ENCODE assay signal across 8 cellular contexts in the genomic region with DNA sequence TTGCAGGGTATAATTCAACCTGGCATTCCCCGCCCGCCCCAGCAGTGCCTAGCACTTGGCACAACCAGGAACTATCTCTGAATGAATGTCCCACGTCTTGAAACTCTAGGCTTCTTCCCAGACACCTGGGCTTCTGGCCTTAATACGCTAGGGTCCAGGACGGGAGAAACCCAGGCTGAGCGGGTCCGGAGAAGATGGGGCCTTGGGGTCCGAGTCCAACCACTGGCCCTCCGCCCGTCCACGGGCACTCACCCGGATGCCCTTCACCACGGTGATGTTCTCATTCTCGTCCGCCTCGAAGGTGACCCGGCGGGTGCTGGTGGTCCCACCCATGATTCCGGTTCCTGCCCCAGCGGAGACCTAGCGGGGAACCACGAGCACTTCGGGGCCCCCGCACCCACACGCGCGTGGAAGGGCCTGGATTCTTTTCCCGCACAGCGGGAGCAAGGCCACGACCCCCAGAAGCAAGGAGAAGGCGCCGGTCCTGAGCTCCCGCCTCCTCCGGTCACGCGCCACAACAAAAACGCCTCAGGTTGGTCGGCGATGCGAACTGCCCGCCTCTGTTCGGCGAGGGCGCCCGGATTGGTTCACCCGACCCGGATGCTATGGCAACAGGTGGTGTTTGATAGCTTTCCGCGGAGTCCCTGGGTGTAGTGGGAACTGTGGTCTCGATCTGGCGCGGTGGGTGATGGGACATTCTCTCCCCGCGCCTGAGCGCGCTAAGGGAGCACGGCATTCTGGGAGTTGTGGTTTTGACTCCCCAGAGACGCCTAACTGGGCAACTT. TPM values are rescaled to one million over a fixed set of nuclear protein-coding genes. Genes with fewer than 3 reads are reported as not detected.
DNase-seq lines count a peak whose midpoint lies in the region; ATAC-seq and FAIRE-seq lines count a peak whose summit lies in the region.

A gene (minus strand): TSS at position 486 of the 785 bp plus-strand sequence. CDS start 153 bp downstream, at position 333.

- peak within 1 kb of the TSS; percentile 87 for H3K27ac Mint-ChIP-seq in activated T-cell treated with anti-CD3 and anti-CD28 coated beads, Interleukin-2, amount 50 U/mL, for 72 hours

- peaks cover 20% of the 10 kb centered on the region for H3K36me3 ChIP-seq in KOPT-K1 (ENCODE audit: insufficient read depth, low read length)
- no peaks in the 10 kb centered on the region for H3K36me3 ChIP-seq in muscle layer of colon (ENCODE audit: insufficient read depth, low read length)

- peaks cover 5% of the 10 kb centered on the region in 2 donors for H3K36me3 Mint-ChIP-seq in activated T-cell treated with anti-CD3 and anti-CD28 coated beads, Interleukin-2, amount 50 U/mL, for 72 hours (ENCODE audit: insufficient read depth in 2 of 2)

- H3K27me3 ChIP-seq in muscle layer of colon (ENCODE audit: control insufficient read depth in 1 of 2, insufficient read depth in 2 of 2, low read length in 2 of 2), result no peaks in the 10 kb centered on the region

- H3K27ac ChIP-seq in KOPT-K1 (ENCODE audit: low read depth, low read length, poor library complexity, severe bottlenecking), result peak within 1 kb of the TSS; percentile 75
- peak within 1 kb of the TSS; percentile 83 for H3K27ac ChIP-seq in muscle layer of colon (ENCODE audit: low read depth, low read length)

- peaks cover 23% of the 10 kb centered on the region for H3K4me1 Mint-ChIP-seq in activated T-cell treated with anti-CD3 and anti-CD28 coated beads, Interleukin-2, amount 50 U/mL, for 72 hours (ENCODE audit: low read depth)

- H3K9me3 ChIP-seq in KOPT-K1 (ENCODE audit: insufficient read depth, low read length, poor library complexity, severe bottlenecking) (no peaks in the 10 kb centered on the region), muscle layer of colon (ENCODE audit: low read length) (no peaks in the 10 kb centered on the region)

- H3K9ac ChIP-seq in muscle layer of colon (ENCODE audit: low read length), result peak within 1 kb of the TSS; percentile 72

- peak within 1 kb of the TSS; percentile 79 to 92 for H3K4me3 ChIP-seq in muscle layer of colon (ENCODE audit: low read depth in 1 of 2, low read length in 2 of 2)

- ATAC-seq in GM21786 (IDR thresholded peaks at IDR 0.05; ENCODE audit: unreplicated experiment) (peak; percentile 100), esophagus mucosa (peak; percentile 100)
- ATAC-seq in activated T-cell treated with anti-CD3 and anti-CD28 coated beads, Interleukin-2, amount 50 U/mL, for 72 hours (replicated peaks in 1 of 2), result peak; percentile 99

- no peaks in the 10 kb centered on the region for H3K27me3 Mint-ChIP-seq in activated T-cell treated with anti-CD3 and anti-CD28 coated beads, Interleukin-2, amount 50 U/mL, for 72 hours (ENCODE audit: low read depth)

- H3K4me3 Mint-ChIP-seq in activated T-cell treated with anti-CD3 and anti-CD28 coated beads, Interleukin-2, amount 50 U/mL, for 72 hours, result peak within 1 kb of the TSS; percentile 90

- peaks cover 13% of the 10 kb centered on the region for H3K4me1 ChIP-seq in muscle layer of colon (ENCODE audit: insufficient read depth, low read length)

- FAIRE-seq in RCC 7860 (lab: Jason Lieb, UNC), result peak; percentile 96

- DNase-seq in DMS79 (lab: John Stamatoyannopoulos, UW), result peak; percentile 97
- DNase-seq in RCC 7860 (ENCODE audit: low spot score), result peak; percentile 98
- peak; percentile 95 to 96 for DNase-seq in activated T-cell treated with anti-CD3 and anti-CD28 coated beads, Interleukin-2, amount 50 U/mL, for 72 hours
- peak; percentile 92 for DNase-seq in stimulated activated CD8-positive, alpha-beta memory T cell treated with anti-CD3 and anti-CD28 coated beads, Interleukin-7, amount 100 ng/mL, for 24 hours (ENCODE audit: low read depth)

- no peaks in the 10 kb centered on the region for H3K9me3 Mint-ChIP-seq in activated T-cell treated with anti-CD3 and anti-CD28 coated beads, Interleukin-2, amount 50 U/mL, for 72 hours

RNA-seq across cellular contexts. Expression of the gene that starts here (rescaled TPM):
- 10 to 100 TPM; 59.3 to 75.5 TPM for total RNA-seq in activated T-cell treated with anti-CD3 and anti-CD28 coated beads, Interleukin-2, amount 50 U/mL, for 72 hours
- 33.1 TPM for total RNA-seq in esophagus mucosa

Comparison
In these comparisons a context has a peak if more than half of its experiments do, and no peak if none do; other contexts are left out.
1. Peak in every context shown above with its lines: DNase-seq, ATAC-seq, H3K4me3 ChIP-seq and H3K27ac ChIP-seq.